Comparison of ENCODE assay signal across 7 cellular contexts in genomic region chr2:232370007-232370406, GRCh38. TPM values are rescaled to one million over a fixed set of nuclear protein-coding genes. Genes with fewer than 3 reads are reported as not detected.
"Had no signal": no experiment of that assay in that cellular context is flagged by ENCODE, and none has a peak within 500 bp of the region (broad histone marks: within the 10 kb centered on the region; RNA-seq: fewer than 3 reads in every experiment).

No MANE protein-coding gene starts in this region.

RNA-seq across cellular contexts. Expression of gene ALPP, which starts 8.5 kb away (rescaled TPM):
- total RNA-seq: activated CD4-positive, alpha-beta T cell treated with anti-CD3 and anti-CD28 coated beads, Interleukin-2, amount 10 ng/mL, durations not matched to agents 7 days and 5 days; activated CD8-positive, alpha-beta memory T cell treated with anti-CD3 and anti-CD28 coated beads, Interleukin-2, amount 10 ng/mL, durations not matched to agents 7 days and 5 days; RPMI7951; SJCRH30; T-helper 1 cell treated with Interleukin-12 subunit alpha and Interleukin-12 subunit beta and Interleukin-4 antibody, amounts not matched to agents 30 ng/mL and 1 ng/mL, for 36 hours; T-helper 2 cell treated with Interferon-gamma antibody and Interleukin-4, amounts not matched to agents 100 ng/mL and 5 ng/mL, for 36 hours had no signal

RNA-seq across cellular contexts. Expression of gene ALPG, which starts 36.6 kb away (rescaled TPM):
- total RNA-seq: activated CD4-positive, alpha-beta T cell treated with anti-CD3 and anti-CD28 coated beads, Interleukin-2, amount 10 ng/mL, durations not matched to agents 7 days and 5 days; activated CD8-positive, alpha-beta memory T cell treated with anti-CD3 and anti-CD28 coated beads, Interleukin-2, amount 10 ng/mL, durations not matched to agents 7 days and 5 days; M059J; RPMI7951; SJCRH30; T-helper 1 cell treated with Interleukin-12 subunit alpha and Interleukin-12 subunit beta and Interleukin-4 antibody, amounts not matched to agents 30 ng/mL and 1 ng/mL, for 36 hours; T-helper 2 cell treated with Interferon-gamma antibody and Interleukin-4, amounts not matched to agents 100 ng/mL and 5 ng/mL, for 36 hours had no signal
